ENCODE assay signal across 10 cellular contexts in the genomic region with DNA sequence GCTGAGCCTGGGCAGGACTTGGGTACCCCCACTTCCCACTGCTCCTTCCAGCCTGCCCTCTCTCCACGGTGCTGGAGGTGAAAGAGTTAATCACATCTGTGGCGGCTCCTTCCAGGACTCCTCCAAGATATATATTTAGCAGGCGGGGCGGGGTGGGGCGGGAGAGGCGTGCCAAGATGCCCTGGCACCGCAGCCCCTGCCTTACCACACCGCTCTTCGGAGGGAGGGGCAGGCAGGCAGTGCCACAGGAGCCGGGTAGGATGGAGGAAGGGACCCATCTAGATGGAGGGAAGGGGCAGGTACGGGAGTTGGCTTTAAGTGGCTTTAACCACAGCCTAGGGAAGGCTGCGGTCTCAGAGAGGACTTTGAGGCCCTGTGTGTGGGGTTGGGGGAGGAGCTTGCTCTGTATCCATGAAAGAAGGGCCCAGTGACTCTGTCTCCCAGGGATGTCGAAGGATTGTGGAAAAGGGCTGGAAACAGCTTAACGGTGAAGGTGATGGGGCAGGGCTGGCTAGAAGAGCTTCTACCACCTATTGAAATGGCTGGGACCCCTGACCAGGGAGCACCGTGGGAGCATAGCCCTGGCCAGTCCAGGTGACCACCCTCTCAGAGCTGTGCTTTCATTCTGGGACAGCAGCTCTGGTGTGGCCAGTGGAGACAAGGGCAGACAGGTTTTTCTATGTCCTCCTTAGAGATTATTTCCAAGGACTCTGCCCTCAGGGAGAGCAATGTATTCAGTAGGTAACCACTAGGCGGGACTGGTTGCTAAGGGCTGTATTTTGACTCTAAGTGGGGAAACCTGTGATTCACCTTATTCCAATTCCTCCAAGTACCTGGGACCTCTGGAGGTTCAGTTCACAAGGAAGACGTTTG. TPM values are rescaled to one million over a fixed set of nuclear protein-coding genes. Genes with fewer than 3 reads are reported as not detected.
DNase-seq lines count a peak whose midpoint lies in the region; ATAC-seq and TF ChIP-seq lines count a peak whose summit lies in the region.
"Had no signal": no experiment of that assay in that cellular context is flagged by ENCODE, and none has a peak within 500 bp of the region (broad histone marks: within the 10 kb centered on the region; RNA-seq: fewer than 3 reads in every experiment).

No MANE protein-coding gene starts in this region.

- peak; percentile 34 for DNase-seq in MV-4-11 (lab: John Stamatoyannopoulos, UW)
- DNase-seq in natural killer cell treated with Interleukin-12 subunit alpha and Interleukin-12 subunit beta and Interleukin-15 and Interleukin-18, amount 100 ng/mL, for 72 hours (ENCODE audit: low spot score) = no peak
- no peak for DNase-seq in activated gamma-delta T cell (lab: John Stamatoyannopoulos, UW)
- DNase-seq in activated naive CD4-positive, alpha-beta T cell treated with anti-CD3 and anti-CD28 coated beads for 36 hours = no peak
- no peak for DNase-seq in uterus
- no peak for DNase-seq in GM13976 (ENCODE audit: low spot score)

- H3K9ac ChIP-seq in BLaER1 treated with 17β-estradiol and CSF1 and Interleukin-3, amounts not matched to agents 10 nM and 100 nM = peak overlapping the region; percentile 33 to 71 (median 55); a peak in 18 of 22 replicates
- H3K9ac ChIP-seq in duodenal mucosa (ENCODE audit: low read depth in 1 of 2, low read length in 2 of 2) = peak overlapping the region; percentile 46 to 74

- intact Hi-C loops in activated naive CD4-positive, alpha-beta T cell treated with anti-CD3 and anti-CD28 coated beads for 36 hours (cut with micrococcal nuclease) = no loop called here
- intact Hi-C loops in uterus (cut with DNase I; ENCODE audit: low total_unique reads) = no loop called here

- ATAC-seq in natural killer cell treated with Interleukin-12 subunit alpha and Interleukin-12 subunit beta and Interleukin-15 and Interleukin-18, amount 100 ng/mL, for 72 hours = peak; percentile 6 to 16

- H3K27me3 ChIP-seq in BLaER1 treated with 17β-estradiol and CSF1 and Interleukin-3, amounts not matched to agents 10 nM and 100 nM = no peaks in the 10 kb centered on the region; a peak in 1 of 22 replicates
- H3K27me3 ChIP-seq in duodenal mucosa (ENCODE audit: control insufficient read depth in 1 of 2, insufficient read depth in 2 of 2, low read length in 2 of 2) (no peaks in the 10 kb centered on the region), uterus (no peaks in the 10 kb centered on the region)

- no peak for TF ChIP-seq POLR2A in uterus (IDR thresholded peaks at IDR 0.05)

- peaks cover 9 to 25% of the 10 kb centered on the region in 2 donors for H3K4me1 Mint-ChIP-seq in natural killer cell treated with Interleukin-12 subunit alpha and Interleukin-12 subunit beta and Interleukin-15 and Interleukin-18, amount 100 ng/mL, for 72 hours (ENCODE audit: low read depth in 2 of 2)
- no peaks in the 10 kb centered on the region for H3K4me1 Mint-ChIP-seq in activated naive CD4-positive, alpha-beta T cell treated with anti-CD3 and anti-CD28 coated beads for 36 hours (ENCODE audit: low read depth)

- H3K27ac Mint-ChIP-seq in natural killer cell treated with Interleukin-12 subunit alpha and Interleukin-12 subunit beta and Interleukin-15 and Interleukin-18, amount 100 ng/mL, for 72 hours = no peak overlapping the region
- no peak overlapping the region for H3K27ac Mint-ChIP-seq in activated naive CD4-positive, alpha-beta T cell treated with anti-CD3 and anti-CD28 coated beads for 36 hours

- peak overlapping the region; percentile 12 for H3K4me3 Mint-ChIP-seq in natural killer cell treated with Interleukin-12 subunit alpha and Interleukin-12 subunit beta and Interleukin-15 and Interleukin-18, amount 100 ng/mL, for 72 hours
- no peak overlapping the region for H3K4me3 Mint-ChIP-seq in activated naive CD4-positive, alpha-beta T cell treated with anti-CD3 and anti-CD28 coated beads for 36 hours

- no peaks in the 10 kb centered on the region for H3K36me3 Mint-ChIP-seq in natural killer cell treated with Interleukin-12 subunit alpha and Interleukin-12 subunit beta and Interleukin-15 and Interleukin-18, amount 100 ng/mL, for 72 hours
- no peaks in the 10 kb centered on the region for H3K36me3 Mint-ChIP-seq in activated naive CD4-positive, alpha-beta T cell treated with anti-CD3 and anti-CD28 coated beads for 36 hours (ENCODE audit: low read depth)

- no peaks in the 10 kb centered on the region for H3K27me3 Mint-ChIP-seq in natural killer cell treated with Interleukin-12 subunit alpha and Interleukin-12 subunit beta and Interleukin-15 and Interleukin-18, amount 100 ng/mL, for 72 hours
- H3K27me3 Mint-ChIP-seq in activated naive CD4-positive, alpha-beta T cell treated with anti-CD3 and anti-CD28 coated beads for 36 hours (ENCODE audit: low read depth) = no peaks in the 10 kb centered on the region

- in situ Hi-C loops in GM13976 (cut with MboI; ENCODE audit: low sequenced_read_pairs, unreplicated experiment) = no loop called here

- H3K27ac ChIP-seq in BLaER1 treated with 17β-estradiol and CSF1 and Interleukin-3, amounts not matched to agents 10 nM and 100 nM = peak overlapping the region in 9 of 11 experiments; percentile 20 to 70 (median 50); a peak in 15 of 22 replicates
- peak overlapping the region; percentile 71 for H3K27ac ChIP-seq in duodenal mucosa (ENCODE audit: low read depth, low read length)
- H3K27ac ChIP-seq in uterus = peak overlapping the region in 1 of 2 donors; percentile 49

- no peaks in the 10 kb centered on the region for H3K36me3 ChIP-seq in BLaER1 treated with 17β-estradiol and CSF1 and Interleukin-3, amounts not matched to agents 10 nM and 100 nM
- H3K36me3 ChIP-seq in duodenal mucosa (ENCODE audit: control insufficient read depth in 1 of 2, insufficient read depth in 2 of 2, low read length in 2 of 2) = no peaks in the 10 kb centered on the region
- H3K36me3 ChIP-seq in uterus = no peaks in the 10 kb centered on the region

- H3K4me1 ChIP-seq in BLaER1 treated with 17β-estradiol and CSF1 and Interleukin-3, amounts not matched to agents 10 nM and 100 nM = peaks cover 16 to 78% (median 59%) of the 10 kb centered on the region in 10 experiments
- H3K4me1 ChIP-seq in duodenal mucosa (ENCODE audit: control insufficient read depth in 1 of 2, insufficient read depth in 2 of 2, low read length in 2 of 2) = peaks cover 21 to 22% of the 10 kb centered on the region in 2 donors
- peaks cover 0 to 5% of the 10 kb centered on the region in 2 donors for H3K4me1 ChIP-seq in uterus

- no peaks in the 10 kb centered on the region for H4K20me1 ChIP-seq in BLaER1 treated with 17β-estradiol and CSF1 and Interleukin-3, amounts not matched to agents 10 nM and 100 nM

- H3K4me3 ChIP-seq in BLaER1 treated with 17β-estradiol and CSF1 and Interleukin-3, amounts not matched to agents 10 nM and 100 nM = peak overlapping the region in 7 of 10 experiments; percentile 11 to 51 (median 29); a peak in 10 of 20 replicates
- peak overlapping the region; percentile 48 to 59 for H3K4me3 ChIP-seq in duodenal mucosa (ENCODE audit: low read depth in 1 of 2, low read length in 2 of 2)
- H3K4me3 ChIP-seq in uterus = no peak overlapping the region

- no peaks in the 10 kb centered on the region for H3K9me3 ChIP-seq in BLaER1 treated with 17β-estradiol and CSF1 and Interleukin-3, amounts not matched to agents 10 nM and 100 nM (replicated peaks in 1 of 11)
- H3K9me3 ChIP-seq in duodenal mucosa (ENCODE audit: control insufficient read depth in 1 of 2, low read length in 2 of 2) (no peaks in the 10 kb centered on the region), uterus (no peaks in the 10 kb centered on the region)

- CTCF ChIA-PET in activated naive CD4-positive, alpha-beta T cell treated with anti-CD3 and anti-CD28 coated beads for 36 hours (lab: Charles Lee) = interaction anchor here (0.5 to 3.1 kb wide), 17 partner anchors 11 to 705 kb away, joined by 3 to 37 read pairs (median 4); a partner anchor contains a TSS

- TF ChIP-seq CTCF in uterus (IDR thresholded peaks at IDR 0.05) = no peak
- TF ChIP-seq CTCF in GM13976 (IDR thresholded peaks at IDR 0.05; ENCODE audit: borderline replicate concordance, control extremely low read depth, extremely low read depth, insufficient read depth, missing control alignments) = no peak

- peak overlapping the region; percentile 87 to 98 (median 93) for H3K4me2 ChIP-seq in BLaER1 treated with 17β-estradiol and CSF1 and Interleukin-3, amounts not matched to agents 10 nM and 100 nM

- H3K9me3 Mint-ChIP-seq in natural killer cell treated with Interleukin-12 subunit alpha and Interleukin-12 subunit beta and Interleukin-15 and Interleukin-18, amount 100 ng/mL, for 72 hours = no peaks in the 10 kb centered on the region
- H3K9me3 Mint-ChIP-seq in activated naive CD4-positive, alpha-beta T cell treated with anti-CD3 and anti-CD28 coated beads for 36 hours = no peaks in the 10 kb centered on the region

RNA-seq across cellular contexts. Expression of a gene that starts 13.0 kb away (rescaled TPM):
- not detected for total RNA-seq in natural killer cell treated with Interleukin-12 subunit alpha and Interleukin-12 subunit beta and Interleukin-15 and Interleukin-18, amount 100 ng/mL, for 72 hours
- total RNA-seq in activated naive CD4-positive, alpha-beta T cell treated with anti-CD3 and anti-CD28 coated beads for 36 hours = not detected
- total RNA-seq in uterus = under 1 TPM in 1 of 4 donors, not detected in 3; 0.73 TPM
- total RNA-seq: LHCN-M2 had no signal

RNA-seq across cellular contexts. Expression of a gene that starts 18.7 kb away (rescaled TPM):
- total RNA-seq in natural killer cell treated with Interleukin-12 subunit alpha and Interleukin-12 subunit beta and Interleukin-15 and Interleukin-18, amount 100 ng/mL, for 72 hours = not detected
- not detected for total RNA-seq in activated naive CD4-positive, alpha-beta T cell treated with anti-CD3 and anti-CD28 coated beads for 36 hours
- under 1 TPM in 1 of 4 donors, not detected in 3; 0.14 TPM for total RNA-seq in uterus
- total RNA-seq: dermis microvascular lymphatic vessel endothelial cell, LHCN-M2 had no signal

RNA-seq across cellular contexts. Expression of a gene that starts 51.6 kb away (rescaled TPM):
- total RNA-seq in natural killer cell treated with Interleukin-12 subunit alpha and Interleukin-12 subunit beta and Interleukin-15 and Interleukin-18, amount 100 ng/mL, for 72 hours = under 1 TPM in 1 of 2 donors, not detected in 1; 0.25 TPM
- not detected for total RNA-seq in activated naive CD4-positive, alpha-beta T cell treated with anti-CD3 and anti-CD28 coated beads for 36 hours
- total RNA-seq in uterus = 10 to 100 TPM in 3 of 4 donors, 1 to 10 TPM in 1; 2.8 to 56.8 (median 27.6) TPM
- total RNA-seq: LHCN-M2 had no signal

RNA-seq across cellular contexts. Expression of a gene that starts 54.3 kb away (rescaled TPM):
- total RNA-seq in natural killer cell treated with Interleukin-12 subunit alpha and Interleukin-12 subunit beta and Interleukin-15 and Interleukin-18, amount 100 ng/mL, for 72 hours = under 1 TPM in 1 of 2 donors, not detected in 1; 0.29 TPM
- total RNA-seq in activated naive CD4-positive, alpha-beta T cell treated with anti-CD3 and anti-CD28 coated beads for 36 hours = not detected
- total RNA-seq in uterus = 10 to 100 TPM in 1 of 4 donors, 1 to 10 TPM in 2, not detected in 1; 1.7 to 20.7 (median 4.8) TPM
- total RNA-seq: LHCN-M2 had no signal

Comparison
In these comparisons a context has a peak if more than half of its experiments do, and no peak if none do; other contexts are left out.
1. H3K4me3 ChIP-seq: peak in BLaER1 treated with 17β-estradiol and CSF1 and Interleukin-3, amounts not matched to agents 10 nM and 100 nM (7 of 10) and duodenal mucosa (2 of 2); none in uterus (0 of 2).